ENCODE assay signal across 8 cellular contexts in genomic region chr7:73738220-73738611, GRCh38. TPM values are rescaled to one million over a fixed set of nuclear protein-coding genes. Genes with fewer than 3 reads are reported as not detected.
DNase-seq lines count a peak whose midpoint lies in the region; ATAC-seq and TF ChIP-seq lines count a peak whose summit lies in the region.

No MANE protein-coding gene starts in this region.

- CTCF ChIA-PET in naive thymus-derived CD4-positive, alpha-beta T cell (lab: Charles Lee) = interaction anchor here (0.7 to 3.0 kb wide), 3 partner anchors 12 to 135 kb away, joined by 3 to 9 read pairs (median 5); no protein-coding TSS in a partner anchor

- peak overlapping the region; percentile 90 for H3K4me2 ChIP-seq in fibroblast of lung (ENCODE audit: extremely low read depth, insufficient read depth, low read length)

- DNase-seq in G401 (ENCODE audit: low spot score) = peak; percentile 52
- DNase-seq in NT2/D1 (ENCODE audit: low read depth, low spot score) = no peak
- DNase-seq in activated T-helper 2 cell treated with anti-CD3 and anti-CD28 coated beads, Interferon-gamma antibody, Interleukin-2, Interleukin-4, amounts not matched to agents 10 μg/mL and 5 μg/mL and 100 μg/mL, durations not matched to agents 14 hours and 24 hours and 36 hours (ENCODE audit: low spot score) = peak; percentile 41
- DNase-seq in fibroblast of lung (ENCODE audit: low read depth in 2 of 2) = peak; percentile 38 to 49
- peak; percentile 22 to 62 (median 45) for DNase-seq in naive thymus-derived CD4-positive, alpha-beta T cell
- peak in 1 of 2 donors; percentile 80 for DNase-seq in suprapubic skin (ENCODE audit: low spot score in 2 of 2)
- no peak for DNase-seq in GF-D8 (lab: John Stamatoyannopoulos, UW)

- TF ChIP-seq CTCF in fibroblast of lung (conservative IDR thresholded peaks at IDR 0.05 in 1 of 2, IDR thresholded peaks at IDR 0.05 in 1 of 2; ENCODE audit: low read depth in 1 of 2, low read length in 2 of 2) (no peak), suprapubic skin (IDR thresholded peaks at IDR 0.05) (no peak)

- in situ Hi-C loops in G401 (cut with HindIII; ENCODE audit: low sequenced_read_pairs) = no loop called here

- peak overlapping the region; percentile 83 for H2AFZ ChIP-seq in fibroblast of lung (ENCODE audit: low read length)

- H3K36me3 Mint-ChIP-seq in activated T-helper 2 cell treated with anti-CD3 and anti-CD28 coated beads, Interferon-gamma antibody, Interleukin-2, Interleukin-4, amounts not matched to agents 10 μg/mL and 5 μg/mL and 100 μg/mL, durations not matched to agents 14 hours and 24 hours and 36 hours (ENCODE audit: low read depth) = peaks cover 6% of the 10 kb centered on the region
- peaks cover 0 to 4% (median 0%) of the 10 kb centered on the region in 5 donors for H3K36me3 Mint-ChIP-seq in naive thymus-derived CD4-positive, alpha-beta T cell

- H3K4me1 Mint-ChIP-seq in activated T-helper 2 cell treated with anti-CD3 and anti-CD28 coated beads, Interferon-gamma antibody, Interleukin-2, Interleukin-4, amounts not matched to agents 10 μg/mL and 5 μg/mL and 100 μg/mL, durations not matched to agents 14 hours and 24 hours and 36 hours (ENCODE audit: low read depth) = peaks cover 10% of the 10 kb centered on the region
- H3K4me1 Mint-ChIP-seq in naive thymus-derived CD4-positive, alpha-beta T cell = peaks cover 5 to 23% (median 16%) of the 10 kb centered on the region in 7 donors

- H3K27me3 ChIP-seq in NT2/D1 (ENCODE audit: insufficient read depth, insufficient read length) = peaks cover 4% of the 10 kb centered on the region
- no peaks in the 10 kb centered on the region for H3K27me3 ChIP-seq in fibroblast of lung (ENCODE audit: control insufficient read depth, insufficient read depth, low read length)
- no peaks in the 10 kb centered on the region for H3K27me3 ChIP-seq in naive thymus-derived CD4-positive, alpha-beta T cell (ENCODE audit: control insufficient read depth in 2 of 2, insufficient read depth in 2 of 2, low read length in 2 of 2)
- no peaks in the 10 kb centered on the region for H3K27me3 ChIP-seq in suprapubic skin

- H3K4me3 ChIP-seq in NT2/D1 (ENCODE audit: insufficient read length, low read depth) (peak overlapping the region; percentile 84), fibroblast of lung (replicated peaks in 1 of 4; ENCODE audit: control extremely low read depth in 1 of 4, insufficient read depth in 1 of 4, low read depth in 3 of 4, low read length in 4 of 4) (peak overlapping the region; percentile 69 to 95 (median 87)), suprapubic skin (peak overlapping the region; percentile 78)
- H3K4me3 ChIP-seq in naive thymus-derived CD4-positive, alpha-beta T cell (ENCODE audit: low read length) = peak overlapping the region; percentile 84

- POLR2A ChIA-PET in naive thymus-derived CD4-positive, alpha-beta T cell (lab: Charles Lee) = interaction anchor here (0.7 to 2.1 kb wide), 8 partner anchors 19 to 216 kb away, joined by 4 to 8 read pairs (median 4); partner anchors contain the start of genes BAZ1B, BUD23, METTL27 and STX1A

- H3K9me3 Mint-ChIP-seq in activated T-helper 2 cell treated with anti-CD3 and anti-CD28 coated beads, Interferon-gamma antibody, Interleukin-2, Interleukin-4, amounts not matched to agents 10 μg/mL and 5 μg/mL and 100 μg/mL, durations not matched to agents 14 hours and 24 hours and 36 hours = no peaks in the 10 kb centered on the region
- H3K9me3 Mint-ChIP-seq in naive thymus-derived CD4-positive, alpha-beta T cell = peaks cover 0 to 1% (median 0%) of the 10 kb centered on the region in 11 donors

- no peak for TF ChIP-seq POLR2A in suprapubic skin (IDR thresholded peaks at IDR 0.05)

- ATAC-seq in HG02642 (IDR thresholded peaks at IDR 0.05; ENCODE audit: poor library complexity, unreplicated experiment) = peak; percentile 16
- peak; percentile 19 for ATAC-seq in naive thymus-derived CD4-positive, alpha-beta T cell

- H3K4me3 Mint-ChIP-seq in activated T-helper 2 cell treated with anti-CD3 and anti-CD28 coated beads, Interferon-gamma antibody, Interleukin-2, Interleukin-4, amounts not matched to agents 10 μg/mL and 5 μg/mL and 100 μg/mL, durations not matched to agents 14 hours and 24 hours and 36 hours (ENCODE audit: low read depth) = peak overlapping the region; percentile 93
- H3K4me3 Mint-ChIP-seq in naive thymus-derived CD4-positive, alpha-beta T cell = peak overlapping the region; percentile 83 to 94 (median 91)

- H3K4me1 ChIP-seq in NT2/D1 (ENCODE audit: insufficient read depth, insufficient read length) (peaks cover 4% of the 10 kb centered on the region), fibroblast of lung (ENCODE audit: control insufficient read depth, extremely low read depth, insufficient read depth, low read length) (peaks cover 8% of the 10 kb centered on the region), suprapubic skin (peaks cover 37% of the 10 kb centered on the region)
- peaks cover 4 to 18% of the 10 kb centered on the region in 2 donors for H3K4me1 ChIP-seq in naive thymus-derived CD4-positive, alpha-beta T cell (ENCODE audit: control insufficient read depth in 2 of 2, insufficient read depth in 2 of 2, low read length in 2 of 2)

- intact Hi-C loops in activated T-helper 2 cell treated with anti-CD3 and anti-CD28 coated beads, Interferon-gamma antibody, Interleukin-2, Interleukin-4, amounts not matched to agents 10 μg/mL and 5 μg/mL and 100 μg/mL, durations not matched to agents 14 hours and 24 hours and 36 hours (cut with micrococcal nuclease) = loop anchor here (1.0 to 2.0 kb wide), 6 partner anchors 20 to 345 kb away; partner anchors contain the start of genes BAZ1B, LIMK1, METTL27 and TBL2
- intact Hi-C loops in naive thymus-derived CD4-positive, alpha-beta T cell (cut with micrococcal nuclease) = loop anchor here (1.0 to 10.0 kb wide), 16 partner anchors 19 to 917 kb away; partner anchors contain the start of genes BAZ1B (in 2 of the 2), BCL7B (in 2 of the 2), BUD23 (in 2 of the 2) and DNAJC30 (in 2 of the 2)

- peaks cover 1% of the 10 kb centered on the region for H3K27me3 Mint-ChIP-seq in activated T-helper 2 cell treated with anti-CD3 and anti-CD28 coated beads, Interferon-gamma antibody, Interleukin-2, Interleukin-4, amounts not matched to agents 10 μg/mL and 5 μg/mL and 100 μg/mL, durations not matched to agents 14 hours and 24 hours and 36 hours (ENCODE audit: low read depth)
- no peaks in the 10 kb centered on the region for H3K27me3 Mint-ChIP-seq in naive thymus-derived CD4-positive, alpha-beta T cell

- peak overlapping the region; percentile 92 for H3K27ac Mint-ChIP-seq in activated T-helper 2 cell treated with anti-CD3 and anti-CD28 coated beads, Interferon-gamma antibody, Interleukin-2, Interleukin-4, amounts not matched to agents 10 μg/mL and 5 μg/mL and 100 μg/mL, durations not matched to agents 14 hours and 24 hours and 36 hours
- peak overlapping the region; percentile 48 to 96 (median 88) for H3K27ac Mint-ChIP-seq in naive thymus-derived CD4-positive, alpha-beta T cell

- H3K27ac ChIP-seq in fibroblast of lung (ENCODE audit: insufficient read depth, low read length) (peak overlapping the region; percentile 88), suprapubic skin (peak overlapping the region; percentile 84)
- H3K27ac ChIP-seq in naive thymus-derived CD4-positive, alpha-beta T cell (ENCODE audit: low read depth, low read length) = peak overlapping the region; percentile 89

- no peak for TF ChIP-seq EP300 in suprapubic skin (IDR thresholded peaks at IDR 0.05)

- H3K36me3 ChIP-seq in NT2/D1 (ENCODE audit: insufficient read depth, insufficient read length, low read length) = peaks cover 20% of the 10 kb centered on the region
- H3K36me3 ChIP-seq in fibroblast of lung (ENCODE audit: control insufficient read depth, insufficient read depth, low read length) = peaks cover 2% of the 10 kb centered on the region
- H3K36me3 ChIP-seq in naive thymus-derived CD4-positive, alpha-beta T cell (ENCODE audit: control insufficient read depth in 2 of 3, insufficient read depth in 3 of 3, low read length in 3 of 3) = peaks cover 0 to 19% (median 0%) of the 10 kb centered on the region in 3 experiments
- peaks cover 21% of the 10 kb centered on the region for H3K36me3 ChIP-seq in suprapubic skin

- WGBS in suprapubic skin = 1% methylated on average over 20 of the region's 24 CpGs

- no peaks in the 10 kb centered on the region for H4K20me1 ChIP-seq in fibroblast of lung (ENCODE audit: control insufficient read depth, extremely low read depth, insufficient read depth, low read length)

- H3K79me2 ChIP-seq in fibroblast of lung (ENCODE audit: control insufficient read depth, insufficient read depth, low read length) = peaks cover 7% of the 10 kb centered on the region

- H3K9me3 ChIP-seq in NT2/D1 (ENCODE audit: insufficient read depth, low read length) (no peaks in the 10 kb centered on the region), fibroblast of lung (ENCODE audit: control insufficient read depth, insufficient read depth, low read depth, low read length) (no peaks in the 10 kb centered on the region), suprapubic skin (no peaks in the 10 kb centered on the region)
- no peaks in the 10 kb centered on the region for H3K9me3 ChIP-seq in naive thymus-derived CD4-positive, alpha-beta T cell (ENCODE audit: control insufficient read depth in 2 of 3, low read length in 3 of 3)

- H3K9ac ChIP-seq in NT2/D1 (ENCODE audit: insufficient read length, low read depth) (peak overlapping the region; percentile 90), fibroblast of lung (ENCODE audit: insufficient read depth, low read length) (peak overlapping the region; percentile 74)

RNA-seq across cellular contexts. Expression of gene ABHD11, which starts 0.4 kb away (rescaled TPM):
- 34.2 and 41.1 TPM in 2 replicates for total RNA-seq in G401 (2014; rRNA removed; shearing (Covaris generic))
- total RNA-seq in activated T-helper 2 cell treated with anti-CD3 and anti-CD28 coated beads, Interferon-gamma antibody, Interleukin-2, Interleukin-4, amounts not matched to agents 10 μg/mL and 5 μg/mL and 100 μg/mL, durations not matched to agents 14 hours and 24 hours and 36 hours = 17.3 and 18.2 TPM in 2 replicates
- 7.1 and 8.0 TPM in 2 replicates for total RNA-seq in fibroblast of lung
- 6.5 and 16.3 TPM in 2 replicates for polyA plus RNA-seq in fibroblast of lung
- 7.4 and 18.4 TPM in 2 replicates for polyA plus RNA-seq in fibroblast of lung (2012)
- polyA minus RNA-seq in fibroblast of lung (ENCODE audit: low replicate concordance) = 44.9 and 45.3 TPM in 2 replicates
- 10 to 100 TPM; 12.3 to 22.7 (median 17.2) TPM for total RNA-seq in naive thymus-derived CD4-positive, alpha-beta T cell
- polyA plus RNA-seq in naive thymus-derived CD4-positive, alpha-beta T cell = 10 to 100 TPM; 10.2 to 15.9 TPM
- 10 to 100 TPM; 15.2 to 39.4 (median 23.7) TPM for total RNA-seq in suprapubic skin

RNA-seq across cellular contexts. Expression of gene STX1A, which starts 18.7 kb away (rescaled TPM):
- total RNA-seq in G401 (2014; rRNA removed; shearing (Covaris generic)) = 2.5 and 6.5 TPM in 2 replicates
- total RNA-seq in activated T-helper 2 cell treated with anti-CD3 and anti-CD28 coated beads, Interferon-gamma antibody, Interleukin-2, Interleukin-4, amounts not matched to agents 10 μg/mL and 5 μg/mL and 100 μg/mL, durations not matched to agents 14 hours and 24 hours and 36 hours = 17.2 and 17.6 TPM in 2 replicates
- 4.6 and 8.1 TPM in 2 replicates for total RNA-seq in fibroblast of lung
- 7.8 and 17.2 TPM in 2 replicates for polyA plus RNA-seq in fibroblast of lung
- polyA plus RNA-seq in fibroblast of lung (2012) = 5.9 and 13.2 TPM in 2 replicates
- 14.9 and 16.3 TPM in 2 replicates for polyA minus RNA-seq in fibroblast of lung (ENCODE audit: low replicate concordance)
- total RNA-seq in naive thymus-derived CD4-positive, alpha-beta T cell = 10 to 100 TPM in 3 of 5 experiments, 1 to 10 TPM in 2; 9.6 to 13.4 (median 10.5) TPM
- polyA plus RNA-seq in naive thymus-derived CD4-positive, alpha-beta T cell = 1 to 10 TPM; 1.2 to 3.2 TPM
- total RNA-seq in suprapubic skin = 1 to 10 TPM; 3.3 to 6.0 (median 4.3) TPM

RNA-seq across cellular contexts. Expression of gene CLDN3, which starts 31.9 kb away (rescaled TPM):
- total RNA-seq in G401 (2014; rRNA removed; shearing (Covaris generic)) = not detected in 2 replicates
- total RNA-seq in activated T-helper 2 cell treated with anti-CD3 and anti-CD28 coated beads, Interferon-gamma antibody, Interleukin-2, Interleukin-4, amounts not matched to agents 10 μg/mL and 5 μg/mL and 100 μg/mL, durations not matched to agents 14 hours and 24 hours and 36 hours = not detected in 2 replicates
- total RNA-seq in fibroblast of lung (not detected in 2 replicates), suprapubic skin (10 to 100 TPM in 2 of 4 donors, 1 to 10 TPM in 2; 4.6 to 19.4 (median 12.0) TPM)
- 0.05 TPM in 1 of 2 replicates, not detected in the other for polyA plus RNA-seq in fibroblast of lung
- polyA plus RNA-seq in fibroblast of lung (2012) = 0.17 TPM in 1 of 2 replicates, not detected in the other
- polyA minus RNA-seq in fibroblast of lung (ENCODE audit: low replicate concordance) = not detected in 2 replicates
- not detected for total RNA-seq in naive thymus-derived CD4-positive, alpha-beta T cell
- not detected for polyA plus RNA-seq in naive thymus-derived CD4-positive, alpha-beta T cell

RNA-seq across cellular contexts. Expression of gene BUD23, which starts 54.8 kb away (rescaled TPM):
- total RNA-seq in G401 (2014; rRNA removed; shearing (Covaris generic)) = 203 and 204 TPM in 2 replicates
- 96.0 and 109 TPM in 2 replicates for total RNA-seq in activated T-helper 2 cell treated with anti-CD3 and anti-CD28 coated beads, Interferon-gamma antibody, Interleukin-2, Interleukin-4, amounts not matched to agents 10 μg/mL and 5 μg/mL and 100 μg/mL, durations not matched to agents 14 hours and 24 hours and 36 hours
- 30.8 and 31.9 TPM in 2 replicates for total RNA-seq in fibroblast of lung
- polyA plus RNA-seq in fibroblast of lung = 60.1 and 78.4 TPM in 2 replicates
- 55.6 and 70.6 TPM in 2 replicates for polyA plus RNA-seq in fibroblast of lung (2012)
- 32.7 and 63.0 TPM in 2 replicates for polyA minus RNA-seq in fibroblast of lung (ENCODE audit: low replicate concordance)
- 100 to 1,000 TPM in 2 of 5 experiments, 10 to 100 TPM in 3; 50.5 to 107 (median 72.0) TPM for total RNA-seq in naive thymus-derived CD4-positive, alpha-beta T cell
- polyA plus RNA-seq in naive thymus-derived CD4-positive, alpha-beta T cell = 100 to 1,000 TPM; 126 to 156 TPM
- total RNA-seq in suprapubic skin = 10 to 100 TPM; 48.1 to 65.8 (median 53.8) TPM

RNA-seq across cellular contexts. Expression of gene DNAJC30, which starts 55.0 kb away (rescaled TPM):
- total RNA-seq in G401 (2014; rRNA removed; shearing (Covaris generic)) = 12.4 and 19.6 TPM in 2 replicates
- 9.2 TPM in 2 replicates for total RNA-seq in activated T-helper 2 cell treated with anti-CD3 and anti-CD28 coated beads, Interferon-gamma antibody, Interleukin-2, Interleukin-4, amounts not matched to agents 10 μg/mL and 5 μg/mL and 100 μg/mL, durations not matched to agents 14 hours and 24 hours and 36 hours
- total RNA-seq in fibroblast of lung (1.8 and 3.8 TPM in 2 replicates), suprapubic skin (1 to 10 TPM; 4.4 to 4.9 (median 4.8) TPM)
- 7.3 and 7.7 TPM in 2 replicates for polyA plus RNA-seq in fibroblast of lung
- polyA plus RNA-seq in fibroblast of lung (2012) = 12.8 and 13.5 TPM in 2 replicates
- polyA minus RNA-seq in fibroblast of lung (ENCODE audit: low replicate concordance) = 7.7 and 12.3 TPM in 2 replicates
- total RNA-seq in naive thymus-derived CD4-positive, alpha-beta T cell = 10 to 100 TPM in 4 of 5 experiments, 1 to 10 TPM in 1; 9.5 to 22.4 (median 13.4) TPM
- polyA plus RNA-seq in naive thymus-derived CD4-positive, alpha-beta T cell = 10 to 100 TPM; 11.8 to 12.9 TPM

Comparison
In these comparisons a context has a peak if more than half of its experiments do, and no peak if none do; other contexts are left out.
1. DNase-seq: peak in G401 (single experiment), activated T-helper 2 cell treated with anti-CD3 and anti-CD28 coated beads, Interferon-gamma antibody, Interleukin-2, Interleukin-4, amounts not matched to agents 10 μg/mL and 5 μg/mL and 100 μg/mL, durations not matched to agents 14 hours and 24 hours and 36 hours (single experiment), fibroblast of lung (2 of 2) and naive thymus-derived CD4-positive, alpha-beta T cell (9 of 9); none in NT2/D1 (single experiment) and GF-D8 (single experiment).
2. Peak in every context shown above with its lines, with median percentiles within 50 percentile points of each other: H3K4me3 ChIP-seq and H3K27ac ChIP-seq.